Comparison of ENCODE assay signal across 19 cellular contexts in genomic region chr14:72677664-72678063, GRCh38.
DNase-seq lines count a peak whose midpoint lies in the region; ATAC-seq and TF ChIP-seq lines count a peak whose summit lies in the region.
"Had no signal": no experiment of that assay in that cellular context is flagged by ENCODE, and none has a peak within 500 bp of the region (broad histone marks: within the 10 kb centered on the region; RNA-seq: fewer than 3 reads in every experiment).

No MANE protein-coding gene starts in this region.

- no peaks in the 10 kb centered on the region for H3K4me1 Mint-ChIP-seq in activated CD4-positive, alpha-beta T cell treated with anti-CD3 and anti-CD28 coated beads, Interleukin-2, amount 10 ng/mL, durations not matched to agents 7 days and 5 days
- H3K4me1 Mint-ChIP-seq in activated T-helper 17 cell treated with anti-CD3 and anti-CD28 coated beads, Interleukin-2, amount 50 U/mL, for 72 hours, result no peaks in the 10 kb centered on the region
- H3K4me1 Mint-ChIP-seq in stimulated activated naive B cell treated with anti-CD40 and anti-IgM and Interleukin-4, amounts not matched to agents 10 μg/mL and 1 μg/mL and 100 μg/mL, for 72 hours, result peaks cover 26 to 51% of the 10 kb centered on the region in 2 donors
- H3K4me1 Mint-ChIP-seq in CD4-positive, alpha-beta memory T cell, result no peaks in the 10 kb centered on the region

- H3K27me3 ChIP-seq in foreskin keratinocyte, result peaks cover 3% of the 10 kb centered on the region
- H3K27me3 ChIP-seq in lower lobe of right lung (ENCODE audit: low read depth), result peaks cover 7% of the 10 kb centered on the region
- H3K27me3 ChIP-seq in CD4-positive, alpha-beta memory T cell (ENCODE audit: insufficient read depth, low read length), result no peaks in the 10 kb centered on the region
- H3K27me3 ChIP-seq: BE2C, SJSA1 had no signal

- H3K27me3 Mint-ChIP-seq in activated CD4-positive, alpha-beta T cell treated with anti-CD3 and anti-CD28 coated beads, Interleukin-2, amount 10 ng/mL, durations not matched to agents 7 days and 5 days, result peaks cover 19% of the 10 kb centered on the region
- peaks cover 3% of the 10 kb centered on the region for H3K27me3 Mint-ChIP-seq in activated T-helper 17 cell treated with anti-CD3 and anti-CD28 coated beads, Interleukin-2, amount 50 U/mL, for 72 hours
- no peaks in the 10 kb centered on the region for H3K27me3 Mint-ChIP-seq in stimulated activated naive B cell treated with anti-CD40 and anti-IgM and Interleukin-4, amounts not matched to agents 10 μg/mL and 1 μg/mL and 100 μg/mL, for 72 hours
- peaks cover 0 to 3% of the 10 kb centered on the region in 2 donors for H3K27me3 Mint-ChIP-seq in CD4-positive, alpha-beta memory T cell

- CTCF ChIA-PET in activated CD4-positive, alpha-beta T cell treated with anti-CD3 and anti-CD28 coated beads, Interleukin-2, amount 10 ng/mL, durations not matched to agents 7 days and 5 days (lab: Charles Lee), result interaction anchor here (1.1 kb wide), 2 partner anchors 13 to 61 kb away, joined by 3 read pairs; no protein-coding TSS in a partner anchor
- CTCF ChIA-PET in CD4-positive, alpha-beta memory T cell (lab: Charles Lee; ENCODE audit: partially characterized antibody), result no interaction called here

- H3K4me1 ChIP-seq in foreskin keratinocyte (no peaks in the 10 kb centered on the region), lower lobe of right lung (no peaks in the 10 kb centered on the region)
- no peaks in the 10 kb centered on the region for H3K4me1 ChIP-seq in CD4-positive, alpha-beta memory T cell (ENCODE audit: insufficient read depth, low read length)

- no peak for ATAC-seq in activated T-helper 17 cell treated with anti-CD3 and anti-CD28 coated beads, Interleukin-2, amount 50 U/mL, for 72 hours (replicated peaks)
- ATAC-seq in foreskin keratinocyte (peak; percentile 40), lower lobe of right lung (no peak)
- peak; percentile 84 to 92 for ATAC-seq in stimulated activated naive B cell treated with anti-CD40 and anti-IgM and Interleukin-4, amounts not matched to agents 10 μg/mL and 1 μg/mL and 100 μg/mL, for 72 hours (replicated peaks)
- ATAC-seq: CD8-positive, alpha-beta T cell had no signal

- no peaks in the 10 kb centered on the region for H3K9me3 ChIP-seq in lower lobe of right lung
- no peaks in the 10 kb centered on the region for H3K9me3 ChIP-seq in CD4-positive, alpha-beta memory T cell (ENCODE audit: control insufficient read depth in 1 of 2, low read length in 2 of 2)
- H3K9me3 ChIP-seq: BE2C, SJSA1 had no signal

- peak overlapping the region; percentile 72 for H3K27ac Mint-ChIP-seq in activated CD4-positive, alpha-beta T cell treated with anti-CD3 and anti-CD28 coated beads, Interleukin-2, amount 10 ng/mL, durations not matched to agents 7 days and 5 days
- H3K27ac Mint-ChIP-seq in activated T-helper 17 cell treated with anti-CD3 and anti-CD28 coated beads, Interleukin-2, amount 50 U/mL, for 72 hours, result peak overlapping the region; percentile 21
- no peak overlapping the region for H3K27ac Mint-ChIP-seq in stimulated activated naive B cell treated with anti-CD40 and anti-IgM and Interleukin-4, amounts not matched to agents 10 μg/mL and 1 μg/mL and 100 μg/mL, for 72 hours
- H3K27ac Mint-ChIP-seq in CD4-positive, alpha-beta memory T cell, result no peak overlapping the region
- H3K27ac Mint-ChIP-seq: CD8-positive, alpha-beta T cell had no signal

- H3K36me3 Mint-ChIP-seq in activated CD4-positive, alpha-beta T cell treated with anti-CD3 and anti-CD28 coated beads, Interleukin-2, amount 10 ng/mL, durations not matched to agents 7 days and 5 days (ENCODE audit: low read depth), result peaks cover 10% of the 10 kb centered on the region
- H3K36me3 Mint-ChIP-seq in activated T-helper 17 cell treated with anti-CD3 and anti-CD28 coated beads, Interleukin-2, amount 50 U/mL, for 72 hours (ENCODE audit: low read depth), result no peaks in the 10 kb centered on the region
- peaks cover 14 to 20% of the 10 kb centered on the region in 2 donors for H3K36me3 Mint-ChIP-seq in stimulated activated naive B cell treated with anti-CD40 and anti-IgM and Interleukin-4, amounts not matched to agents 10 μg/mL and 1 μg/mL and 100 μg/mL, for 72 hours
- H3K36me3 Mint-ChIP-seq in CD4-positive, alpha-beta memory T cell, result no peaks in the 10 kb centered on the region
- H3K36me3 Mint-ChIP-seq: CD8-positive, alpha-beta T cell had no signal

- no peaks in the 10 kb centered on the region for H3K36me3 ChIP-seq in lower lobe of right lung
- no peaks in the 10 kb centered on the region for H3K36me3 ChIP-seq in CD4-positive, alpha-beta memory T cell (ENCODE audit: insufficient read depth, low read length)
- H3K36me3 ChIP-seq: SJSA1 had no signal

- DNase-seq in activated CD4-positive, alpha-beta T cell treated with anti-CD3 and anti-CD28 coated beads, Interleukin-2, amount 10 ng/mL, durations not matched to agents 7 days and 5 days, result no peak
- no peak for DNase-seq in activated CD4-positive, alpha-beta T cell treated with anti-CD3 and anti-CD28 coated beads, Interleukin-2, amount 50 U/mL, for 1 hour
- no peak for DNase-seq in foreskin keratinocyte
- DNase-seq in stimulated activated naive B cell treated with anti-CD40 and anti-IgM and Interleukin-4, amounts not matched to agents 10 μg/mL and 1 μg/mL and 100 μg/mL, for 72 hours, result no peak
- no peak for DNase-seq in lower lobe of right lung
- DNase-seq in stimulated activated CD8-positive, alpha-beta memory T cell treated with anti-CD3 and anti-CD28 coated beads, Interleukin-4, amount 100 ng/mL, for 48 hours, result no peak
- DNase-seq in CD4-positive, alpha-beta memory T cell, result no peak
- DNase-seq: BE2C; CD8-positive, alpha-beta T cell; DMS79; NCI-H1417; NCI-H2029; NCI-H2171 treated with DMSO at 0.1 percent for 48 hours; NCI-H446 treated with DMSO at 0.1 percent for 48 hours; NK-92 treated with Interleukin-12 subunit alpha and Interleukin-12 subunit beta, amount 100 ng/mL, for 24 hours; PC-9 had no signal

- H3K4me3 ChIP-seq in lower lobe of right lung, result no peak overlapping the region
- no peak overlapping the region for H3K4me3 ChIP-seq in CD4-positive, alpha-beta memory T cell (ENCODE audit: low read length in 2 of 2)
- H3K4me3 ChIP-seq: PC-9, SJSA1 had no signal

- no peak overlapping the region for H3K4me3 Mint-ChIP-seq in activated CD4-positive, alpha-beta T cell treated with anti-CD3 and anti-CD28 coated beads, Interleukin-2, amount 10 ng/mL, durations not matched to agents 7 days and 5 days
- no peak overlapping the region for H3K4me3 Mint-ChIP-seq in activated T-helper 17 cell treated with anti-CD3 and anti-CD28 coated beads, Interleukin-2, amount 50 U/mL, for 72 hours
- no peak overlapping the region for H3K4me3 Mint-ChIP-seq in stimulated activated naive B cell treated with anti-CD40 and anti-IgM and Interleukin-4, amounts not matched to agents 10 μg/mL and 1 μg/mL and 100 μg/mL, for 72 hours
- no peak overlapping the region for H3K4me3 Mint-ChIP-seq in CD4-positive, alpha-beta memory T cell
- H3K4me3 Mint-ChIP-seq: CD8-positive, alpha-beta T cell had no signal

- H3K27ac ChIP-seq in foreskin keratinocyte, result no peak overlapping the region
- H3K27ac ChIP-seq in lower lobe of right lung, result no peak overlapping the region
- H3K27ac ChIP-seq in CD4-positive, alpha-beta memory T cell (ENCODE audit: low read depth, low read length), result no peak overlapping the region
- H3K27ac ChIP-seq: 22Rv1, PC-9, SJSA1 had no signal

- POLR2A ChIA-PET in activated CD4-positive, alpha-beta T cell treated with anti-CD3 and anti-CD28 coated beads, Interleukin-2, amount 10 ng/mL, durations not matched to agents 7 days and 5 days (lab: Charles Lee), result no interaction called here
- POLR2A ChIA-PET in CD4-positive, alpha-beta memory T cell (lab: Charles Lee; ENCODE audit: partially characterized antibody), result no interaction called here

- intact Hi-C loops in lower lobe of right lung (cut with DNase I), result no loop called here
- intact Hi-C loops in CD4-positive, alpha-beta memory T cell (cut with micrococcal nuclease), result no loop called here

- peaks cover 4% of the 10 kb centered on the region for H3K9me3 Mint-ChIP-seq in activated CD4-positive, alpha-beta T cell treated with anti-CD3 and anti-CD28 coated beads, Interleukin-2, amount 10 ng/mL, durations not matched to agents 7 days and 5 days
- no peaks in the 10 kb centered on the region for H3K9me3 Mint-ChIP-seq in activated T-helper 17 cell treated with anti-CD3 and anti-CD28 coated beads, Interleukin-2, amount 50 U/mL, for 72 hours
- peaks cover 2 to 6% of the 10 kb centered on the region in 2 donors for H3K9me3 Mint-ChIP-seq in stimulated activated naive B cell treated with anti-CD40 and anti-IgM and Interleukin-4, amounts not matched to agents 10 μg/mL and 1 μg/mL and 100 μg/mL, for 72 hours
- H3K9me3 Mint-ChIP-seq in CD4-positive, alpha-beta memory T cell, result no peaks in the 10 kb centered on the region

- peak; percentile 2 for TF ChIP-seq CTCF in foreskin keratinocyte (conservative IDR thresholded peaks at IDR 0.05)
- no peak for TF ChIP-seq CTCF in lower lobe of right lung (IDR thresholded peaks at IDR 0.05)

Comparison
In these comparisons a context has a peak if more than half of its experiments do, and no peak if none do; other contexts are left out.
1. H3K27ac Mint-ChIP-seq: peak in activated CD4-positive, alpha-beta T cell treated with anti-CD3 and anti-CD28 coated beads, Interleukin-2, amount 10 ng/mL, durations not matched to agents 7 days and 5 days (single experiment) and activated T-helper 17 cell treated with anti-CD3 and anti-CD28 coated beads, Interleukin-2, amount 50 U/mL, for 72 hours (single experiment); none in stimulated activated naive B cell treated with anti-CD40 and anti-IgM and Interleukin-4, amounts not matched to agents 10 μg/mL and 1 μg/mL and 100 μg/mL, for 72 hours (single experiment) and CD4-positive, alpha-beta memory T cell (0 of 7).
2. ATAC-seq: peak in foreskin keratinocyte (single experiment) and stimulated activated naive B cell treated with anti-CD40 and anti-IgM and Interleukin-4, amounts not matched to agents 10 μg/mL and 1 μg/mL and 100 μg/mL, for 72 hours (2 of 2); none in activated T-helper 17 cell treated with anti-CD3 and anti-CD28 coated beads, Interleukin-2, amount 50 U/mL, for 72 hours (single experiment) and lower lobe of right lung (0 of 2).